Comparison of ENCODE assay signal across 11 cellular contexts in the genomic region with DNA sequence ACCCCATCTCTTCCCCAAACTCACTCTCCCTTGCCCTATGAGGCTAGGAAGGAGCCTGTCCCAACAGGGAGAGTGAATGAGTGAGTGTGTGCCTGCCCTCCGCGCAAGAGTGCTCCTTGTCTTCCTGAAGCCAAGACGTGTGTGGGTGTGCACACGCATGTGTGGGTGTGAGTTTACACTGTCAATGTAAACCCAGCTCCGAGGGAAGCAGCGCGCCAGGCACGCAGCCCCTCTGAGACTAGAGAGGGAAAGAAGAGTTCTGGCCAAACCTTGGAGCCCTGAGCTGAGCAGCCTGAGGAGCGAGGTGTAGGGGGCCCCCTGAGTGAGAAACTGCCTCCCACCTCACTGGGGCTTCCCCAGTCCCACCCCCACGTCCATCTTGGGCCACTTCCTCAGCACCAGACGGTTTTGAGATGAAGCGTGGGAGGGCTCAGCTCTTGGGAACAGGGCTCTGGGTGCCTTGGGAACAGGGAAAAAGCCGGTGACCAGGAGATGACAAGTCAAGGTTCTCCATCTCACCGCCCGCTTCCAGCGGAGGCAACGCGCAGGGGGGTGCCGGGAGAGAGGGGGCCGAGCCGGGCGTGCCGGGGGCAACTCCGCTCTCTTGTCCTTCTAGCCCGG. TPM values are rescaled to one million over a fixed set of nuclear protein-coding genes. Genes with fewer than 3 reads are reported as not detected.
A peak's percentile ranks its signal among the peaks of the same experiment; 100 is the strongest.
DNase-seq lines count a peak whose midpoint lies in the region; ATAC-seq, FAIRE-seq and TF ChIP-seq lines count a peak whose summit lies in the region.
"Had no signal": no experiment of that assay in that cellular context is flagged by ENCODE, and none has a peak within 500 bp of the region (broad histone marks: within the 10 kb centered on the region; RNA-seq: fewer than 3 reads in every experiment).

No MANE protein-coding gene starts in this region.

- ATAC-seq in activated T-cell treated with anti-CD3 and anti-CD28 coated beads, Interleukin-2, amount 50 U/mL, for 72 hours (replicated peaks in 1 of 2) = peak in 1 of 2 donors; percentile 14
- ATAC-seq in activated T-cell treated with anti-CD3 and anti-CD28 coated beads, Interleukin-2, amount 50 U/mL, for 4 hours = no peak
- no peak for ATAC-seq in HG03108 (IDR thresholded peaks at IDR 0.05; ENCODE audit: unreplicated experiment)

- peak overlapping the region; percentile 65 to 82 for H3K4me3 Mint-ChIP-seq in activated T-cell treated with anti-CD3 and anti-CD28 coated beads, Interleukin-2, amount 50 U/mL, for 72 hours
- no peak overlapping the region for H3K4me3 Mint-ChIP-seq in activated T-cell treated with anti-CD3 and anti-CD28 coated beads, Interleukin-2, amount 50 U/mL, for 4 hours

- 18 to 23% methylated on average over 25 of the region's 25 CpGs for WGBS in esophagus, 2 donors

- no peaks in the 10 kb centered on the region for H3K27me3 ChIP-seq in esophagus (ENCODE audit: control insufficient read depth in 1 of 2, insufficient read depth in 2 of 2, low read length in 2 of 2)
- H3K27me3 ChIP-seq in mucosa of stomach (ENCODE audit: control insufficient read depth, insufficient read depth, low read length) = peaks cover 25% of the 10 kb centered on the region
- peaks cover 15 to 37% of the 10 kb centered on the region in 2 donors for H3K27me3 ChIP-seq in uterus

- intact Hi-C loops in uterus (cut with DNase I; ENCODE audit: low total_unique reads) = no loop called here

- no peak for TF ChIP-seq POLR2A in uterus (IDR thresholded peaks at IDR 0.05)

- H3K9me3 ChIP-seq in esophagus (ENCODE audit: control insufficient read depth in 2 of 2, insufficient read depth in 1 of 2, low read depth in 1 of 2, low read length in 1 of 2) (no peaks in the 10 kb centered on the region), mucosa of stomach (ENCODE audit: control insufficient read depth, low read length) (no peaks in the 10 kb centered on the region), uterus (no peaks in the 10 kb centered on the region)

- peak in 1 of 2 donors; percentile 22 for DNase-seq in activated T-cell treated with anti-CD3 and anti-CD28 coated beads, Interleukin-2, amount 50 U/mL, for 72 hours
- no peak for DNase-seq in activated T-cell treated with anti-CD3 and anti-CD28 coated beads, Interleukin-2, amount 50 U/mL, for 4 hours
- DNase-seq in uterus (no peak), RCC 7860 (ENCODE audit: low spot score) (no peak), NCI-H1092 treated with DMSO at 0.1 percent for 48 hours (lab: John Stamatoyannopoulos, UW) (no peak)
- DNase-seq: activated CD8-positive, alpha-beta memory T cell treated with anti-CD3 and anti-CD28 coated beads, Interleukin-2, amount 50 U/mL, for 4 hours; dorsolateral prefrontal cortex; NCI-H1417 had no signal

- H3K9ac ChIP-seq in mucosa of stomach (ENCODE audit: low read length) = peak overlapping the region; percentile 93

- no peaks in the 10 kb centered on the region for H3K36me3 ChIP-seq in esophagus (ENCODE audit: control insufficient read depth in 2 of 2, insufficient read depth in 2 of 2, low read length in 1 of 2)
- H3K36me3 ChIP-seq in mucosa of stomach (ENCODE audit: control insufficient read depth, insufficient read depth, low read length) = no peaks in the 10 kb centered on the region
- H3K36me3 ChIP-seq in uterus = no peaks in the 10 kb centered on the region

- H3K9me3 Mint-ChIP-seq in activated T-cell treated with anti-CD3 and anti-CD28 coated beads, Interleukin-2, amount 50 U/mL, for 72 hours = no peaks in the 10 kb centered on the region
- no peaks in the 10 kb centered on the region for H3K9me3 Mint-ChIP-seq in activated T-cell treated with anti-CD3 and anti-CD28 coated beads, Interleukin-2, amount 50 U/mL, for 4 hours

- H3K4me1 Mint-ChIP-seq in activated T-cell treated with anti-CD3 and anti-CD28 coated beads, Interleukin-2, amount 50 U/mL, for 72 hours (ENCODE audit: low read depth) = peaks cover 41% of the 10 kb centered on the region
- H3K4me1 Mint-ChIP-seq in activated T-cell treated with anti-CD3 and anti-CD28 coated beads, Interleukin-2, amount 50 U/mL, for 4 hours (ENCODE audit: low read depth) = peaks cover 33% of the 10 kb centered on the region

- peaks cover 0 to 3% of the 10 kb centered on the region in 2 donors for H3K36me3 Mint-ChIP-seq in activated T-cell treated with anti-CD3 and anti-CD28 coated beads, Interleukin-2, amount 50 U/mL, for 72 hours (ENCODE audit: insufficient read depth in 2 of 2)
- no peaks in the 10 kb centered on the region for H3K36me3 Mint-ChIP-seq in activated T-cell treated with anti-CD3 and anti-CD28 coated beads, Interleukin-2, amount 50 U/mL, for 4 hours (ENCODE audit: insufficient read depth)

- FAIRE-seq in RCC 7860 (lab: Jason Lieb, UNC) = no peak

- peaks cover 0 to 9% of the 10 kb centered on the region in 2 donors for H3K4me1 ChIP-seq in esophagus (ENCODE audit: control insufficient read depth in 2 of 2, insufficient read depth in 2 of 2, low read length in 1 of 2)
- peaks cover 27% of the 10 kb centered on the region for H3K4me1 ChIP-seq in mucosa of stomach (ENCODE audit: control insufficient read depth, insufficient read depth, low read length)
- peaks cover 0 to 9% of the 10 kb centered on the region in 2 donors for H3K4me1 ChIP-seq in uterus

- no peak for TF ChIP-seq CTCF in uterus (IDR thresholded peaks at IDR 0.05)

- no peak overlapping the region for H3K27ac Mint-ChIP-seq in activated T-cell treated with anti-CD3 and anti-CD28 coated beads, Interleukin-2, amount 50 U/mL, for 72 hours

- H3K27ac ChIP-seq in esophagus (ENCODE audit: low read depth in 2 of 2, low read length in 1 of 2) (peak overlapping the region; percentile 8 to 20), uterus (peak overlapping the region; percentile 30 to 58)

- peak overlapping the region; percentile 27 to 35 for H3K4me3 ChIP-seq in esophagus (ENCODE audit: low read depth in 1 of 2, low read length in 2 of 2)
- H3K4me3 ChIP-seq in mucosa of stomach (ENCODE audit: low read length) = peak overlapping the region; percentile 34
- no peak overlapping the region for H3K4me3 ChIP-seq in uterus

- H3K27me3 Mint-ChIP-seq in activated T-cell treated with anti-CD3 and anti-CD28 coated beads, Interleukin-2, amount 50 U/mL, for 72 hours (ENCODE audit: low read depth) = peaks cover 83% of the 10 kb centered on the region
- H3K27me3 Mint-ChIP-seq in activated T-cell treated with anti-CD3 and anti-CD28 coated beads, Interleukin-2, amount 50 U/mL, for 4 hours (ENCODE audit: low read depth) = peaks cover 71% of the 10 kb centered on the region

RNA-seq across cellular contexts. Expression of gene MECOM, which starts 5.1 kb away (rescaled TPM):
- total RNA-seq in activated T-cell treated with anti-CD3 and anti-CD28 coated beads, Interleukin-2, amount 50 U/mL, for 72 hours = not detected
- total RNA-seq in activated T-cell treated with anti-CD3 and anti-CD28 coated beads, Interleukin-2, amount 50 U/mL, for 4 hours = under 1 TPM; 0.24 to 0.40 (median 0.38) TPM
- 10 to 100 TPM in 1 of 2 donors, 1 to 10 TPM in 1; 10.0 to 13.7 TPM for polyA plus RNA-seq in esophagus
- total RNA-seq in uterus = 10 to 100 TPM; 12.8 to 76.9 (median 35.1) TPM

Comparison
In these comparisons a context has a peak if more than half of its experiments do, and no peak if none do; other contexts are left out.
1. H3K4me3 ChIP-seq: peak in esophagus (2 of 2) and mucosa of stomach (single experiment); none in uterus (0 of 2).
2. RNA of gene MECOM, which starts 5.1 kb away (total RNA-seq): 12.8 to 76.9 TPM in uterus; 0.24 to 0.40 TPM in activated T-cell treated with anti-CD3 and anti-CD28 coated beads, Interleukin-2, amount 50 U/mL, for 4 hours and not detected in activated T-cell treated with anti-CD3 and anti-CD28 coated beads, Interleukin-2, amount 50 U/mL, for 72 hours; every median in the first group is over 4 times any median in the second.